Comparison of ENCODE assay signal across 1 cellular context in the genomic region with DNA sequence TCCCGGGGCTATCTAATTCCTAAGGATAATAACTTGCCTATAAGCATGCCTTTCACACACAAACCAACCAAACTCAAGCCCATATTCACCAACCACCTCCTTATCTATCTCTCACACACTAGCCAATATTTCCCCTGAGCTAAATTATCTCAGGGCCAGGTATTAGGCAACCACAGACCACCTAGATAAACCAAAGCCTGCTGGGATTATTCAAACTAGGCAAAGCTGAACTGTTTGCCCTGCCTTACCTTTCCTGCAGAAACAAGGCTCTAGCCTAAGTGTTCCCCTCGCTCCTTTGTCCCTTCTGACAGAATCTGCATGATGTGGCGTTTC.
TF ChIP-seq lines count a peak whose summit lies in the region.

No MANE protein-coding gene starts in this region.

TF ChIP-seq in K562, 482 proteins besides CTCF, POLR2A, EP300 and RAD21 (continued from another document and continues in another):
- TF ChIP-seq, protein P1, sequence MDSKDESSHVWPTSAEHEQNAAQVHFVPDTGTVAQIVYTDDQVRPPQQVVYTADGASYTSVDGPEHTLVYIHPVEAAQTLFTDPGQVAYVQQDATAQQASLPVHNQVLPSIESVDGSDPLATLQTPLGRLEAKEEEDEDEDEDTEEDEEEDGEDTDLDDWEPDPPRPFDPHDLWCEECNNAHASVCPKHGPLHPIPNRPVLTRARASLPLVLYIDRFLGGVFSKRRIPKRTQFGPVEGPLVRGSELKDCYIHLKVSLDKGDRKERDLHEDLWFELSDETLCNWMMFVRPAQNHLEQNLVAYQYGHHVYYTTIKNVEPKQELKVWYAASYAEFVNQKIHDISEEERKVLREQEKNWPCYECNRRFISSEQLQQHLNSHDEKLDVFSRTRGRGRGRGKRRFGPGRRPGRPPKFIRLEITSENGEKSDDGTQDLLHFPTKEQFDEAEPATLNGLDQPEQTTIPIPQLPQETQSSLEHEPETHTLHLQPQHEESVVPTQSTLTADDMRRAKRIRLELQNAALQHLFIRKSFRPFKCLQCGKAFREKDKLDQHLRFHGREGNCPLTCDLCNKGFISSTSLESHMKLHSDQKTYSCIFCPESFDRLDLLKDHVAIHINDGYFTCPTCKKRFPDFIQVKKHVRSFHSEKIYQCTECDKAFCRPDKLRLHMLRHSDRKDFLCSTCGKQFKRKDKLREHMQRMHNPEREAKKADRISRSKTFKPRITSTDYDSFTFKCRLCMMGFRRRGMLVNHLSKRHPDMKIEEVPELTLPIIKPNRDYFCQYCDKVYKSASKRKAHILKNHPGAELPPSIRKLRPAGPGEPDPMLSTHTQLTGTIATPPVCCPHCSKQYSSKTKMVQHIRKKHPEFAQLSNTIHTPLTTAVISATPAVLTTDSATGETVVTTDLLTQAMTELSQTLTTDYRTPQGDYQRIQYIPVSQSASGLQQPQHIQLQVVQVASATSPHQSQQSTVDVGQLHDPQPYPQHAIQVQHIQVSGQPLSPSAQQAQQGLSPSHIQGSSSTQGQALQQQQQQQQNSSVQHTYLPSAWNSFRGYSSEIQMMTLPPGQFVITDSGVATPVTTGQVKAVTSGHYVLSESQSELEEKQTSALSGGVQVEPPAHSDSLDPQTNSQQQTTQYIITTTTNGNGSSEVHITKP (IDR thresholded peaks at IDR 0.05; ENCODE audit: partially characterized antibody), result no peak
- TF ChIP-seq NR2C2 (CRISPR knock-in tag; IDR thresholded peaks at IDR 0.05), result no peak
- no peak for TF ChIP-seq NR2C2 (tag; IDR thresholded peaks at IDR 0.05)
- peak; percentile 44; the same call in 1 of the 2 replicates for TF ChIP-seq ATF7 (IDR thresholded peaks at IDR 0.05)
- no peak for TF ChIP-seq E2F3 (CRISPR knock-in tag; IDR thresholded peaks at IDR 0.05)
- TF ChIP-seq, protein P2, sequence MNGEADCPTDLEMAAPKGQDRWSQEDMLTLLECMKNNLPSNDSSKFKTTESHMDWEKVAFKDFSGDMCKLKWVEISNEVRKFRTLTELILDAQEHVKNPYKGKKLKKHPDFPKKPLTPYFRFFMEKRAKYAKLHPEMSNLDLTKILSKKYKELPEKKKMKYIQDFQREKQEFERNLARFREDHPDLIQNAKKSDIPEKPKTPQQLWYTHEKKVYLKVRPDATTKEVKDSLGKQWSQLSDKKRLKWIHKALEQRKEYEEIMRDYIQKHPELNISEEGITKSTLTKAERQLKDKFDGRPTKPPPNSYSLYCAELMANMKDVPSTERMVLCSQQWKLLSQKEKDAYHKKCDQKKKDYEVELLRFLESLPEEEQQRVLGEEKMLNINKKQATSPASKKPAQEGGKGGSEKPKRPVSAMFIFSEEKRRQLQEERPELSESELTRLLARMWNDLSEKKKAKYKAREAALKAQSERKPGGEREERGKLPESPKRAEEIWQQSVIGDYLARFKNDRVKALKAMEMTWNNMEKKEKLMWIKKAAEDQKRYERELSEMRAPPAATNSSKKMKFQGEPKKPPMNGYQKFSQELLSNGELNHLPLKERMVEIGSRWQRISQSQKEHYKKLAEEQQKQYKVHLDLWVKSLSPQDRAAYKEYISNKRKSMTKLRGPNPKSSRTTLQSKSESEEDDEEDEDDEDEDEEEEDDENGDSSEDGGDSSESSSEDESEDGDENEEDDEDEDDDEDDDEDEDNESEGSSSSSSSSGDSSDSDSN (IDR thresholded peaks at IDR 0.05; ENCODE audit: borderline replicate concordance in 1 of 2, low read depth in 2 of 2, low read length in 2 of 2), result no peak
- TF ChIP-seq NRF1 (conservative IDR thresholded peaks at IDR 0.05 in 1 of 2, IDR thresholded peaks at IDR 0.05 in 1 of 2), result no peak
- TF ChIP-seq ZNF76 (CRISPR knock-in tag; IDR thresholded peaks at IDR 0.05; ENCODE audit: borderline replicate concordance), result no peak
- no peak for TF ChIP-seq EWSR1 (IDR thresholded peaks at IDR 0.05; ENCODE audit: borderline replicate concordance, low read depth, partially characterized antibody)
- TF ChIP-seq NUFIP1 (IDR thresholded peaks at IDR 0.05; ENCODE audit: partially characterized antibody), result no peak
- no peak for TF ChIP-seq ZNF316 (IDR thresholded peaks at IDR 0.05)
- TF ChIP-seq BRCA1 (IDR thresholded peaks at IDR 0.05), result no peak
- TF ChIP-seq BRCA1 (CRISPR knock-in tag; IDR thresholded peaks at IDR 0.05), result no peak
- TF ChIP-seq, protein P3, sequence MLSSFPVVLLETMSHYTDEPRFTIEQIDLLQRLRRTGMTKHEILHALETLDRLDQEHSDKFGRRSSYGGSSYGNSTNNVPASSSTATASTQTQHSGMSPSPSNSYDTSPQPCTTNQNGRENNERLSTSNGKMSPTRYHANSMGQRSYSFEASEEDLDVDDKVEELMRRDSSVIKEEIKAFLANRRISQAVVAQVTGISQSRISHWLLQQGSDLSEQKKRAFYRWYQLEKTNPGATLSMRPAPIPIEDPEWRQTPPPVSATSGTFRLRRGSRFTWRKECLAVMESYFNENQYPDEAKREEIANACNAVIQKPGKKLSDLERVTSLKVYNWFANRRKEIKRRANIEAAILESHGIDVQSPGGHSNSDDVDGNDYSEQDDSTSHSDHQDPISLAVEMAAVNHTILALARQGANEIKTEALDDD (IDR thresholded peaks at IDR 0.05), result peak; percentile 84
- TF ChIP-seq ZNF695 (CRISPR knock-in tag; IDR thresholded peaks at IDR 0.05), result no peak
- TF ChIP-seq, protein P4, sequence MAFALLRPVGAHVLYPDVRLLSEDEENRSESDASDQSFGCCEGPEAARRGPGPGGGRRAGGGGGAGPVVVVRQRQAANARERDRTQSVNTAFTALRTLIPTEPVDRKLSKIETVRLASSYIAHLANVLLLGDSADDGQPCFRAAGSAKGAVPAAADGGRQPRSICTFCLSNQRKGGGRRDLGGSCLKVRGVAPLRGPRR (CRISPR knock-in tag; IDR thresholded peaks at IDR 0.05), result no peak
- no peak for TF ChIP-seq OTX1 (CRISPR knock-in tag; IDR thresholded peaks at IDR 0.05)
- TF ChIP-seq, protein P5, sequence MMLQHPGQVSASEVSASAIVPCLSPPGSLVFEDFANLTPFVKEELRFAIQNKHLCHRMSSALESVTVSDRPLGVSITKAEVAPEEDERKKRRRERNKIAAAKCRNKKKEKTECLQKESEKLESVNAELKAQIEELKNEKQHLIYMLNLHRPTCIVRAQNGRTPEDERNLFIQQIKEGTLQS (IDR thresholded peaks at IDR 0.05), result no peak
- TF ChIP-seq, protein P5 (CRISPR knock-in tag; conservative IDR thresholded peaks at IDR 0.05), result no peak
- TF ChIP-seq PHF21A (IDR thresholded peaks at IDR 0.05; ENCODE audit: borderline replicate concordance, low read depth), result no peak
- no peak for TF ChIP-seq ZNF124 (CRISPR knock-in tag; IDR thresholded peaks at IDR 0.05)
- peak; percentile 21; the same call in 1 of the 2 replicates for TF ChIP-seq CXXC5 (CRISPR knock-in tag; IDR thresholded peaks at IDR 0.05)
- TF ChIP-seq PHTF2 (CRISPR knock-in tag; IDR thresholded peaks at IDR 0.05), result no peak
- no peak for TF ChIP-seq POLR3A (IDR thresholded peaks at IDR 0.05; ENCODE audit: borderline replicate concordance, extremely low read depth, insufficient read depth, insufficient read length)
- TF ChIP-seq, protein P6, sequence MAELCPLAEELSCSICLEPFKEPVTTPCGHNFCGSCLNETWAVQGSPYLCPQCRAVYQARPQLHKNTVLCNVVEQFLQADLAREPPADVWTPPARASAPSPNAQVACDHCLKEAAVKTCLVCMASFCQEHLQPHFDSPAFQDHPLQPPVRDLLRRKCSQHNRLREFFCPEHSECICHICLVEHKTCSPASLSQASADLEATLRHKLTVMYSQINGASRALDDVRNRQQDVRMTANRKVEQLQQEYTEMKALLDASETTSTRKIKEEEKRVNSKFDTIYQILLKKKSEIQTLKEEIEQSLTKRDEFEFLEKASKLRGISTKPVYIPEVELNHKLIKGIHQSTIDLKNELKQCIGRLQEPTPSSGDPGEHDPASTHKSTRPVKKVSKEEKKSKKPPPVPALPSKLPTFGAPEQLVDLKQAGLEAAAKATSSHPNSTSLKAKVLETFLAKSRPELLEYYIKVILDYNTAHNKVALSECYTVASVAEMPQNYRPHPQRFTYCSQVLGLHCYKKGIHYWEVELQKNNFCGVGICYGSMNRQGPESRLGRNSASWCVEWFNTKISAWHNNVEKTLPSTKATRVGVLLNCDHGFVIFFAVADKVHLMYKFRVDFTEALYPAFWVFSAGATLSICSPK (IDR thresholded peaks at IDR 0.05; ENCODE audit: borderline replicate concordance), result no peak
- TF ChIP-seq MECOM (CRISPR knock-in tag; IDR thresholded peaks at IDR 0.05), result no peak
- TF ChIP-seq ZNF431 (CRISPR knock-in tag; IDR thresholded peaks at IDR 0.05), result no peak
- no peak for TF ChIP-seq KDM4B (IDR thresholded peaks at IDR 0.05; ENCODE audit: borderline replicate concordance in 2 of 2, low read depth in 1 of 2)
- TF ChIP-seq, protein P7, sequence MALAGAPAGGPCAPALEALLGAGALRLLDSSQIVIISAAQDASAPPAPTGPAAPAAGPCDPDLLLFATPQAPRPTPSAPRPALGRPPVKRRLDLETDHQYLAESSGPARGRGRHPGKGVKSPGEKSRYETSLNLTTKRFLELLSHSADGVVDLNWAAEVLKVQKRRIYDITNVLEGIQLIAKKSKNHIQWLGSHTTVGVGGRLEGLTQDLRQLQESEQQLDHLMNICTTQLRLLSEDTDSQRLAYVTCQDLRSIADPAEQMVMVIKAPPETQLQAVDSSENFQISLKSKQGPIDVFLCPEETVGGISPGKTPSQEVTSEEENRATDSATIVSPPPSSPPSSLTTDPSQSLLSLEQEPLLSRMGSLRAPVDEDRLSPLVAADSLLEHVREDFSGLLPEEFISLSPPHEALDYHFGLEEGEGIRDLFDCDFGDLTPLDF (CRISPR knock-in tag; IDR thresholded peaks at IDR 0.05), result no peak
- no peak for TF ChIP-seq TCF7L2 (IDR thresholded peaks at IDR 0.05; ENCODE audit: low read depth, low read length)
- TF ChIP-seq, protein P8, sequence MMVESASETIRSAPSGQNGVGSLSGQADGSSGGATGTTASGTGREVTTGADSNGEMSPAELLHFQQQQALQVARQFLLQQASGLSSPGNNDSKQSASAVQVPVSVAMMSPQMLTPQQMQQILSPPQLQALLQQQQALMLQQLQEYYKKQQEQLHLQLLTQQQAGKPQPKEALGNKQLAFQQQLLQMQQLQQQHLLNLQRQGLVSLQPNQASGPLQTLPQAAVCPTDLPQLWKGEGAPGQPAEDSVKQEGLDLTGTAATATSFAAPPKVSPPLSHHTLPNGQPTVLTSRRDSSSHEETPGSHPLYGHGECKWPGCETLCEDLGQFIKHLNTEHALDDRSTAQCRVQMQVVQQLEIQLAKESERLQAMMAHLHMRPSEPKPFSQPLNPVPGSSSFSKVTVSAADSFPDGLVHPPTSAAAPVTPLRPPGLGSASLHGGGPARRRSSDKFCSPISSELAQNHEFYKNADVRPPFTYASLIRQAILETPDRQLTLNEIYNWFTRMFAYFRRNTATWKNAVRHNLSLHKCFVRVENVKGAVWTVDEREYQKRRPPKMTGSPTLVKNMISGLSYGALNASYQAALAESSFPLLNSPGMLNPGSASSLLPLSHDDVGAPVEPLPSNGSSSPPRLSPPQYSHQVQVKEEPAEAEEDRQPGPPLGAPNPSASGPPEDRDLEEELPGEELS (CRISPR knock-in tag; IDR thresholded peaks at IDR 0.05; ENCODE audit: borderline replicate concordance), result no peak
- TF ChIP-seq HDAC1 (IDR thresholded peaks at IDR 0.05), result peak in 1 of 2 experiments; percentile 92; a peak in 3 of 4 replicates
- TF ChIP-seq ZNF584 (CRISPR knock-in tag; IDR thresholded peaks at IDR 0.05; ENCODE audit: low read depth), result no peak
- TF ChIP-seq, protein P9, sequence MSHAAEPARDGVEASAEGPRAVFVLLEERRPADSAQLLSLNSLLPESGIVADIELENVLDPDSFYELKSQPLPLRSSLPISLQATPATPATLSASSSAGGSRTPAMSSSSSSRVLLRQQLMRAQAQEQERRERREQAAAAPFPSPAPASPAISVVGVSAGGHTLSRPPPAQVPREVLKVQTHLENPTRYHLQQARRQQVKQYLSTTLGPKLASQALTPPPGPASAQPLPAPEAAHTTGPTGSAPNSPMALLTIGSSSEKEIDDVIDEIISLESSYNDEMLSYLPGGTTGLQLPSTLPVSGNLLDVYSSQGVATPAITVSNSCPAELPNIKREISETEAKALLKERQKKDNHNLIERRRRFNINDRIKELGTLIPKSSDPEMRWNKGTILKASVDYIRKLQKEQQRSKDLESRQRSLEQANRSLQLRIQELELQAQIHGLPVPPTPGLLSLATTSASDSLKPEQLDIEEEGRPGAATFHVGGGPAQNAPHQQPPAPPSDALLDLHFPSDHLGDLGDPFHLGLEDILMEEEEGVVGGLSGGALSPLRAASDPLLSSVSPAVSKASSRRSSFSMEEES (CRISPR knock-in tag; IDR thresholded peaks at IDR 0.05), result no peak
- no peak for TF ChIP-seq NR2C1 (IDR thresholded peaks at IDR 0.05)
- TF ChIP-seq NR2C1 (tag; IDR thresholded peaks at IDR 0.05), result no peak
- TF ChIP-seq, protein P10, sequence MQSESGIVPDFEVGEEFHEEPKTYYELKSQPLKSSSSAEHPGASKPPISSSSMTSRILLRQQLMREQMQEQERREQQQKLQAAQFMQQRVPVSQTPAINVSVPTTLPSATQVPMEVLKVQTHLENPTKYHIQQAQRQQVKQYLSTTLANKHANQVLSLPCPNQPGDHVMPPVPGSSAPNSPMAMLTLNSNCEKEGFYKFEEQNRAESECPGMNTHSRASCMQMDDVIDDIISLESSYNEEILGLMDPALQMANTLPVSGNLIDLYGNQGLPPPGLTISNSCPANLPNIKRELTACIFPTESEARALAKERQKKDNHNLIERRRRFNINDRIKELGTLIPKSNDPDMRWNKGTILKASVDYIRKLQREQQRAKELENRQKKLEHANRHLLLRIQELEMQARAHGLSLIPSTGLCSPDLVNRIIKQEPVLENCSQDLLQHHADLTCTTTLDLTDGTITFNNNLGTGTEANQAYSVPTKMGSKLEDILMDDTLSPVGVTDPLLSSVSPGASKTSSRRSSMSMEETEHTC (IDR thresholded peaks at IDR 0.05), result no peak
- TF ChIP-seq, protein P11, sequence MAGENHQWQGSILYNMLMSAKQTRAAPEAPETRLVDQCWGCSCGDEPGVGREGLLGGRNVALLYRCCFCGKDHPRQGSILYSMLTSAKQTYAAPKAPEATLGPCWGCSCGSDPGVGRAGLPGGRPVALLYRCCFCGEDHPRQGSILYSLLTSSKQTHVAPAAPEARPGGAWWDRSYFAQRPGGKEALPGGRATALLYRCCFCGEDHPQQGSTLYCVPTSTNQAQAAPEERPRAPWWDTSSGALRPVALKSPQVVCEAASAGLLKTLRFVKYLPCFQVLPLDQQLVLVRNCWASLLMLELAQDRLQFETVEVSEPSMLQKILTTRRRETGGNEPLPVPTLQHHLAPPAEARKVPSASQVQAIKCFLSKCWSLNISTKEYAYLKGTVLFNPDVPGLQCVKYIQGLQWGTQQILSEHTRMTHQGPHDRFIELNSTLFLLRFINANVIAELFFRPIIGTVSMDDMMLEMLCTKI (IDR thresholded peaks at IDR 0.05; ENCODE audit: partially characterized antibody), result no peak
- TF ChIP-seq ARID1B (IDR thresholded peaks at IDR 0.05), result peak; percentile 95
- peak; percentile 95 for TF ChIP-seq CBFA2T3 (IDR thresholded peaks at IDR 0.05)
